In genomic region chr13:42626461-42626860, GRCh38 we compare ENCODE assay signal across 37 cellular contexts. TPM values are rescaled to one million over a fixed set of nuclear protein-coding genes. Genes with fewer than 3 reads are reported as not detected.
"Had no signal": no experiment of that assay in that cellular context is flagged by ENCODE, and none has a peak within 500 bp of the region (broad histone marks: within the 10 kb centered on the region; RNA-seq: fewer than 3 reads in every experiment).

No MANE protein-coding gene starts in this region.

- H3K9me3 ChIP-seq: adrenal gland, ascending aorta had no signal

- H3K4me1 ChIP-seq: adrenal gland, ascending aorta had no signal

- H3K36me3 Mint-ChIP-seq: activated CD8-positive, alpha-beta memory T cell treated with anti-CD3 and anti-CD28 coated beads, Interleukin-2, amount 10 ng/mL, durations not matched to agents 7 days and 5 days; activated naive CD4-positive, alpha-beta T cell treated with anti-CD3 and anti-CD28 coated beads, Interleukin-2, amount 50 U/mL, for 72 hours; activated naive CD8-positive, alpha-beta T cell treated with anti-CD3 and anti-CD28 coated beads for 36 hours; brain had no signal

- ATAC-seq: activated CD8-positive, alpha-beta memory T cell treated with anti-CD3 and anti-CD28 coated beads, Interleukin-2, amount 10 ng/mL, durations not matched to agents 7 days and 5 days; activated CD8-positive, alpha-beta T cell treated with anti-CD3 and anti-CD28 coated beads, Interleukin-2, amount 10 ng/mL, durations not matched to agents 7 days and 5 days; activated naive CD4-positive, alpha-beta T cell treated with anti-CD3 and anti-CD28 coated beads, Interleukin-2, amount 50 U/mL, for 72 hours; activated T-helper 17 cell treated with anti-CD3 and anti-CD28 coated beads, Interleukin-2, amount 50 U/mL, for 72 hours had no signal

- H3K27ac Mint-ChIP-seq: activated B cell treated with CpG ODN at 0.5 μM for 24 hours; activated CD4-positive, alpha-beta memory T cell treated with anti-CD3 and anti-CD28 coated beads, Interleukin-2, amount 10 ng/mL, durations not matched to agents 7 days and 5 days; activated CD4-positive, alpha-beta T cell treated with anti-CD3 and anti-CD28 coated beads, Interleukin-2, amount 10 ng/mL, durations not matched to agents 24 days and 14 days; activated CD8-positive, alpha-beta memory T cell treated with anti-CD3 and anti-CD28 coated beads, Interleukin-2, amount 10 ng/mL, durations not matched to agents 7 days and 5 days; activated CD8-positive, alpha-beta T cell treated with anti-CD3 and anti-CD28 coated beads, Interleukin-2, amount 10 ng/mL, durations not matched to agents 7 days and 5 days; activated naive CD4-positive, alpha-beta T cell treated with anti-CD3 and anti-CD28 coated beads for 36 hours; activated naive CD4-positive, alpha-beta T cell treated with anti-CD3 and anti-CD28 coated beads, Interleukin-2, amount 50 U/mL, for 72 hours; activated naive CD8-positive, alpha-beta T cell treated with anti-CD3 and anti-CD28 coated beads for 36 hours; activated T-cell treated with anti-CD3 and anti-CD28 coated beads, Interleukin-2, amount 50 U/mL, for 24 hours; activated T-helper 1 cell treated with anti-CD3 and anti-CD28 coated beads, Interleukin-12 subunit alpha, Interleukin-12 subunit beta, Interleukin-2, Interleukin-4 antibody, amounts not matched to agents 30 ng/mL and 10 ng/mL and 1 ng/mL, durations not matched to agents 14 hours and 24 hours and 36 hours; activated T-helper 17 cell treated with anti-CD3 and anti-CD28 coated beads, Interleukin-2, amount 50 U/mL, for 72 hours; brain; T-helper 1 cell treated with Interleukin-12 subunit alpha and Interleukin-12 subunit beta and Interleukin-4 antibody, amounts not matched to agents 30 μg/mL and 1 μg/mL, for 36 hours; T-helper 2 cell treated with Interferon-gamma antibody and Interleukin-4, amounts not matched to agents 5 μg/mL and 100 μg/mL, for 36 hours had no signal

- H3K4me3 Mint-ChIP-seq: activated B cell treated with CpG ODN at 0.5 μM for 24 hours; activated CD4-positive, alpha-beta memory T cell treated with anti-CD3 and anti-CD28 coated beads, Interleukin-2, amount 10 ng/mL, durations not matched to agents 7 days and 5 days; activated CD4-positive, alpha-beta T cell treated with anti-CD3 and anti-CD28 coated beads, Interleukin-2, amount 10 ng/mL, durations not matched to agents 24 days and 14 days; activated CD8-positive, alpha-beta memory T cell treated with anti-CD3 and anti-CD28 coated beads, Interleukin-2, amount 10 ng/mL, durations not matched to agents 7 days and 5 days; activated CD8-positive, alpha-beta T cell treated with anti-CD3 and anti-CD28 coated beads, Interleukin-2, amount 10 ng/mL, durations not matched to agents 7 days and 5 days; activated naive CD4-positive, alpha-beta T cell treated with anti-CD3 and anti-CD28 coated beads for 36 hours; activated naive CD8-positive, alpha-beta T cell treated with anti-CD3 and anti-CD28 coated beads for 36 hours; activated T-cell treated with anti-CD3 and anti-CD28 coated beads, Interleukin-2, amount 50 U/mL, for 24 hours; activated T-helper 1 cell treated with anti-CD3 and anti-CD28 coated beads, Interleukin-12 subunit alpha, Interleukin-12 subunit beta, Interleukin-2, Interleukin-4 antibody, amounts not matched to agents 30 ng/mL and 10 ng/mL and 1 ng/mL, durations not matched to agents 14 hours and 24 hours and 36 hours; activated T-helper 17 cell treated with anti-CD3 and anti-CD28 coated beads, Interleukin-2, amount 50 U/mL, for 72 hours; brain; central memory CD8-positive, alpha-beta T cell; T-helper 1 cell treated with Interleukin-12 subunit alpha and Interleukin-12 subunit beta and Interleukin-4 antibody, amounts not matched to agents 30 μg/mL and 1 μg/mL, for 36 hours; T-helper 2 cell treated with Interferon-gamma antibody and Interleukin-4, amounts not matched to agents 5 μg/mL and 100 μg/mL, for 36 hours had no signal

- H3K4me1 Mint-ChIP-seq: activated B cell treated with CpG ODN at 0.5 μM for 24 hours; activated CD4-positive, alpha-beta memory T cell treated with anti-CD3 and anti-CD28 coated beads, Interleukin-2, amount 10 ng/mL, durations not matched to agents 7 days and 5 days; activated CD4-positive, alpha-beta T cell treated with anti-CD3 and anti-CD28 coated beads, Interleukin-2, amount 10 ng/mL, durations not matched to agents 24 days and 14 days; activated CD8-positive, alpha-beta memory T cell treated with anti-CD3 and anti-CD28 coated beads, Interleukin-2, amount 10 ng/mL, durations not matched to agents 7 days and 5 days; activated naive CD8-positive, alpha-beta T cell treated with anti-CD3 and anti-CD28 coated beads for 36 hours; activated T-helper 17 cell treated with anti-CD3 and anti-CD28 coated beads, Interleukin-2, amount 50 U/mL, for 72 hours; central memory CD8-positive, alpha-beta T cell had no signal

- DNase-seq: activated B cell treated with CpG ODN at 0.5 μM for 24 hours; activated CD4-positive, alpha-beta memory T cell treated with anti-CD3 and anti-CD28 coated beads, Interleukin-2, amount 10 ng/mL, durations not matched to agents 7 days and 5 days; activated CD4-positive, alpha-beta T cell treated with anti-CD3 and anti-CD28 coated beads for 4 hours; activated CD4-positive, alpha-beta T cell treated with anti-CD3 and anti-CD28 coated beads, Interleukin-2, amount 10 ng/mL, durations not matched to agents 24 days and 14 days; activated CD4-positive, alpha-beta T cell treated with anti-CD3 and anti-CD28 coated beads, Interleukin-2, amount 50 U/mL, for 1 hour; activated CD4-positive, alpha-beta T cell treated with anti-CD3 and anti-CD28 coated beads, Interleukin-2, amount 50 U/mL, for 4 hours; activated CD4-positive, CD25-positive, alpha-beta regulatory T cell treated with anti-CD3 and anti-CD28 coated beads, Interleukin-2, amount 50 U/mL, for 72 hours; activated CD8-positive, alpha-beta memory T cell treated with anti-CD3 and anti-CD28 coated beads for 24 hours; activated CD8-positive, alpha-beta memory T cell treated with anti-CD3 and anti-CD28 coated beads, Interleukin-2, amount 10 ng/mL, durations not matched to agents 7 days and 5 days; activated CD8-positive, alpha-beta memory T cell treated with anti-CD3 and anti-CD28 coated beads, Interleukin-2, amount 50 U/mL, for 48 hours; activated CD8-positive, alpha-beta T cell treated with anti-CD3 and anti-CD28 coated beads, Interleukin-2, amount 10 ng/mL, durations not matched to agents 7 days and 5 days; activated effector memory CD4-positive, alpha-beta T cell treated with anti-CD3 and anti-CD28 coated beads, Interleukin-2, amount 50 U/mL, for 16 hours; activated gamma-delta T cell treated with Interleukin-2 at 50 U/mL for 16 hours; activated naive CD4-positive, alpha-beta T cell; activated naive CD4-positive, alpha-beta T cell treated with anti-CD3 and anti-CD28 coated beads for 36 hours; activated naive CD4-positive, alpha-beta T cell treated with anti-CD3 and anti-CD28 coated beads, Interleukin-2, amount 50 U/mL, for 16 hours; activated naive CD8-positive, alpha-beta T cell treated with anti-CD3 and anti-CD28 coated beads for 36 hours; activated T-cell treated with anti-CD3 and anti-CD28 coated beads, Interleukin-2, amount 50 U/mL, for 24 hours; activated T-cell treated with anti-CD3 and anti-CD28 coated beads, Interleukin-2, amount 50 U/mL, for 48 hours; adrenal gland; amygdala; anterior cingulate cortex; caudate nucleus; cerebellar nuclear complex; T-helper 1 cell; T-helper 2 cell; T-helper 9 cell had no signal

- H3K9me3 Mint-ChIP-seq: activated B cell treated with CpG ODN at 0.5 μM for 24 hours; activated CD4-positive, alpha-beta memory T cell treated with anti-CD3 and anti-CD28 coated beads, Interleukin-2, amount 10 ng/mL, durations not matched to agents 7 days and 5 days; activated CD4-positive, alpha-beta T cell treated with anti-CD3 and anti-CD28 coated beads, Interleukin-2, amount 10 ng/mL, durations not matched to agents 24 days and 14 days; activated naive CD4-positive, alpha-beta T cell treated with anti-CD3 and anti-CD28 coated beads for 36 hours; activated naive CD4-positive, alpha-beta T cell treated with anti-CD3 and anti-CD28 coated beads, Interleukin-2, amount 50 U/mL, for 72 hours; activated naive CD8-positive, alpha-beta T cell treated with anti-CD3 and anti-CD28 coated beads for 36 hours; activated T-cell treated with anti-CD3 and anti-CD28 coated beads, Interleukin-2, amount 50 U/mL, for 24 hours; activated T-helper 1 cell treated with anti-CD3 and anti-CD28 coated beads, Interleukin-12 subunit alpha, Interleukin-12 subunit beta, Interleukin-2, Interleukin-4 antibody, amounts not matched to agents 30 ng/mL and 10 ng/mL and 1 ng/mL, durations not matched to agents 14 hours and 24 hours and 36 hours; activated T-helper 17 cell treated with anti-CD3 and anti-CD28 coated beads, Interleukin-2, amount 50 U/mL, for 72 hours; central memory CD8-positive, alpha-beta T cell; T-helper 1 cell treated with Interleukin-12 subunit alpha and Interleukin-12 subunit beta and Interleukin-4 antibody, amounts not matched to agents 30 μg/mL and 1 μg/mL, for 36 hours; T-helper 2 cell treated with Interferon-gamma antibody and Interleukin-4, amounts not matched to agents 5 μg/mL and 100 μg/mL, for 36 hours had no signal

- H3K27me3 Mint-ChIP-seq: activated B cell treated with CpG ODN at 0.5 μM for 24 hours had no signal

- H3K36me3 ChIP-seq: adrenal gland, ascending aorta, cardiac muscle cell had no signal

- H3K4me3 ChIP-seq: adrenal gland, ascending aorta, cardiac muscle cell had no signal

- H3K27me3 ChIP-seq: adrenal gland, ascending aorta, cardiac muscle cell had no signal

- H3K27ac ChIP-seq: adrenal gland, ascending aorta, cardiac muscle cell, VCaP had no signal

RNA-seq across cellular contexts. Expression of gene TNFSF11, which starts 52.5 kb away (rescaled TPM):
- total RNA-seq: adrenal gland, ascending aorta, cardiac muscle cell had no signal
- polyA plus RNA-seq: adrenal gland, cardiac muscle cell had no signal
